ENCODE assay signal across 11 cellular contexts in genomic region chr2:71615769-71616730, GRCh38.
DNase-seq lines count a peak whose midpoint lies in the region; ATAC-seq and TF ChIP-seq lines count a peak whose summit lies in the region.
"Had no signal": no experiment of that assay in that cellular context is flagged by ENCODE, and none has a peak within 500 bp of the region (broad histone marks: within the 10 kb centered on the region; RNA-seq: fewer than 3 reads in every experiment).

No MANE protein-coding gene starts in this region.

- H3K9ac ChIP-seq in skeletal muscle tissue (ENCODE audit: low read depth in 1 of 3, low read length in 3 of 3): peak overlapping the region in 2 of 3 donors; percentile 35 to 71

- ATAC-seq in left lobe of liver (no peak), HG03280 (IDR thresholded peaks at IDR 0.05; ENCODE audit: unreplicated experiment) (no peak), HG03342 (IDR thresholded peaks at IDR 0.05; ENCODE audit: unreplicated experiment) (no peak)

- no peaks in the 10 kb centered on the region for H3K9me3 ChIP-seq in ascending aorta
- no peaks in the 10 kb centered on the region for H3K9me3 ChIP-seq in skeletal muscle tissue (ENCODE audit: control insufficient read depth in 3 of 3, low read length in 3 of 3)

- DNase-seq in GM13976 (ENCODE audit: low spot score) (peak; percentile 8), ascending aorta (ENCODE audit: low spot score in 2 of 2) (peak in 1 of 2 donors; percentile 42), left lobe of liver (ENCODE audit: low spot score) (peak; percentile 30), NCI-H2081 (lab: John Stamatoyannopoulos, UW) (no peak), NCI-H748 (lab: John Stamatoyannopoulos, UW; ENCODE audit: unreplicated experiment) (no peak)
- DNase-seq: activated CD4-positive, alpha-beta T cell treated with anti-CD3 and anti-CD28 coated beads, Interleukin-2, amount 10 ng/mL, durations not matched to agents 24 days and 14 days; activated naive CD4-positive, alpha-beta T cell; brain microvascular endothelial cell had no signal

- TF ChIP-seq CTCF in GM13976 (IDR thresholded peaks at IDR 0.05; ENCODE audit: borderline replicate concordance, control extremely low read depth, extremely low read depth, insufficient read depth, missing control alignments) (no peak), ascending aorta (IDR thresholded peaks at IDR 0.05) (no peak)

- no peaks in the 10 kb centered on the region for H3K27me3 ChIP-seq in ascending aorta
- H3K27me3 ChIP-seq in skeletal muscle tissue (ENCODE audit: control insufficient read depth in 3 of 3, insufficient read depth in 3 of 3, low read length in 3 of 3): no peaks in the 10 kb centered on the region
- H3K27me3 ChIP-seq: brain microvascular endothelial cell had no signal

- H3K4me1 ChIP-seq in ascending aorta (peaks cover 0 to 27% of the 10 kb centered on the region in 2 donors), skeletal muscle tissue (ENCODE audit: control insufficient read depth in 3 of 3, insufficient read depth in 3 of 3, low read length in 3 of 3) (peaks cover 36 to 62% (median 43%) of the 10 kb centered on the region in 3 donors)

- intact Hi-C loops in ascending aorta (cut with DNase I): loop anchor here (2.0 to 5.0 kb wide), 3 partner anchors 67 to 266 kb away; no protein-coding TSS in a partner anchor

- in situ Hi-C loops in GM13976 (cut with MboI; ENCODE audit: low sequenced_read_pairs, unreplicated experiment): no loop called here

- H3K27ac ChIP-seq in ascending aorta (peak overlapping the region; percentile 84 to 87), skeletal muscle tissue (ENCODE audit: low read depth, low read length) (peak overlapping the region; percentile 71)
- H3K27ac ChIP-seq: brain microvascular endothelial cell had no signal

- no peak overlapping the region for H3K4me3 ChIP-seq in ascending aorta
- peak overlapping the region in 1 of 3 donors; percentile 22 for H3K4me3 ChIP-seq in skeletal muscle tissue (ENCODE audit: low read length in 3 of 3)

- no peaks in the 10 kb centered on the region for H3K36me3 ChIP-seq in ascending aorta
- peaks cover 15 to 22% (median 22%) of the 10 kb centered on the region in 3 donors for H3K36me3 ChIP-seq in skeletal muscle tissue (ENCODE audit: control insufficient read depth in 3 of 3, insufficient read depth in 3 of 3, low read length in 3 of 3)
- H3K36me3 ChIP-seq: brain microvascular endothelial cell had no signal

Comparison
In these comparisons a context has a peak if more than half of its experiments do, and no peak if none do; other contexts are left out.
1. DNase-seq: peak in GM13976 (single experiment) and left lobe of liver (single experiment); none in NCI-H2081 (0 of 2) and NCI-H748 (single experiment).